ENCODE assay signal across 10 cellular contexts in genomic region chr22:23204541-23205157, GRCh38. TPM values are rescaled to one million over a fixed set of nuclear protein-coding genes. Genes with fewer than 3 reads are reported as not detected.
A peak's percentile ranks its signal among the peaks of the same experiment; 100 is the strongest.
DNase-seq lines count a peak whose midpoint lies in the region; ATAC-seq, FAIRE-seq and TF ChIP-seq lines count a peak whose summit lies in the region.
"Had no signal": no experiment of that assay in that cellular context is flagged by ENCODE, and none has a peak within 500 bp of the region (broad histone marks: within the 10 kb centered on the region; RNA-seq: fewer than 3 reads in every experiment).

No MANE protein-coding gene starts in this region.

- WGBS in HepG2 (ENCODE audit: low lambda C conversion rate): 95% methylated on average over 9 of the region's 11 CpGs
- 26 to 28% methylated on average over 8 to 9 of the region's 11 CpGs for WGBS in thyroid gland, 2 donors
- 20% methylated on average over 10 of the region's 11 CpGs for WGBS in prostate gland

- no peak overlapping the region for H3K4me2 ChIP-seq in HepG2 (ENCODE audit: low read depth, low read length)

- TF ChIP-seq CTCF in MCF 10A (IDR thresholded peaks at IDR 0.05; ENCODE audit: unreplicated experiment): no peak
- no peak for TF ChIP-seq CTCF in HepG2 (CRISPR knock-in tag; IDR thresholded peaks at IDR 0.05)
- TF ChIP-seq CTCF in thyroid gland (IDR thresholded peaks at IDR 0.05): peak in 4 of 6 experiments; percentile 26 to 55 (median 28)
- TF ChIP-seq CTCF in prostate gland (IDR thresholded peaks at IDR 0.05): no peak

- peaks cover 8% of the 10 kb centered on the region; the same call in 1 of the 2 replicates for H4K20me1 ChIP-seq in HepG2 (ENCODE audit: insufficient read depth, low read length)

- H3K9ac ChIP-seq in HepG2 (ENCODE audit: insufficient read depth, low read depth, low read length): no peak overlapping the region

- peaks cover 11% of the 10 kb centered on the region for H3K36me3 Mint-ChIP-seq in MCF 10A (ENCODE audit: insufficient read depth, unreplicated experiment)

- H3K4me3 ChIP-seq in HepG2 (replicated peaks in 1 of 3; ENCODE audit: insufficient read depth in 1 of 3, low read depth in 2 of 3, low read length in 3 of 3): no peak overlapping the region
- no peak overlapping the region for H3K4me3 ChIP-seq in thyroid gland (replicated peaks in 1 of 3)
- H3K4me3 ChIP-seq in prostate gland: no peak overlapping the region

- H3K27ac ChIP-seq in HepG2 (ENCODE audit: extremely low read length, insufficient read depth, low read length) (no peak overlapping the region), thyroid gland (peak overlapping the region; percentile 61 to 86 (median 74)), prostate gland (no peak overlapping the region)

- BruUV-seq in MCF 10A (replicated peaks; lab: Mats Ljungman, UMichigan): no TSS peak
- BruUV-seq in HepG2 (replicated peaks; lab: Mats Ljungman, UMichigan): no TSS peak

- H3K4me1 Mint-ChIP-seq in MCF 10A (ENCODE audit: insufficient read depth, unreplicated experiment): peaks cover 32% of the 10 kb centered on the region

- TF ChIP-seq RAD21 in HepG2 (CRISPR knock-in tag; IDR thresholded peaks at IDR 0.05): no peak

- no peak overlapping the region for H2AFZ ChIP-seq in HepG2 (ENCODE audit: low read length)

- H3K4me3 Mint-ChIP-seq in MCF 10A (ENCODE audit: unreplicated experiment): peak overlapping the region; percentile 26

- TF ChIP-seq POLR2A in HepG2 (IDR thresholded peaks at IDR 0.05; ENCODE audit: insufficient read depth in 1 of 2, low read depth in 2 of 2, low read length in 2 of 2) (no peak), thyroid gland (IDR thresholded peaks at IDR 0.05) (no peak), prostate gland (IDR thresholded peaks at IDR 0.05) (no peak)

- no peak; the same call in 2 of the 3 replicates for ATAC-seq in HepG2

- POLR2A ChIA-PET in MCF 10A (lab: Yijun Ruan, JAX) (interaction anchor here (1.1 to 2.8 kb wide), 4 partner anchors 11 to 74 kb away, joined by 3 to 23 read pairs (median 3); partner anchors contain the start of gene BCR), HepG2 (lab: Yijun Ruan, JAX) (no interaction called here)

- H3K79me2 ChIP-seq in HepG2 (ENCODE audit: insufficient read depth, low read length): peaks cover 69% of the 10 kb centered on the region

- H3K27ac Mint-ChIP-seq in MCF 10A (ENCODE audit: low read depth, unreplicated experiment): peak overlapping the region; percentile 58

- in situ Hi-C loops in HepG2 (cut with HindIII; ENCODE audit: extremely low pct_ligation_motif_present, low pct_unique_long_range_greater_than_20kb): no loop called here

- DNase-seq in NCI-H2029 (lab: John Stamatoyannopoulos, UW) (peak; percentile 59), NCI-H2029 treated with DMSO at 0.1 percent for 48 hours (lab: John Stamatoyannopoulos, UW) (no peak), MCF 10A (ENCODE audit: unreplicated experiment) (peak; percentile 80), HepG2 (ENCODE audit: low spot score) (no peak), thyroid gland (peak; percentile 98 to 99), prostate gland (ENCODE audit: low spot score) (no peak), HuH-7.5 (ENCODE audit: low spot score) (no peak)
- no peak for DNase-seq in activated CD4-positive, CD25-positive, alpha-beta regulatory T cell (lab: John Stamatoyannopoulos, UW)
- DNase-seq: activated naive CD4-positive, alpha-beta T cell treated with anti-CD3 and anti-CD28 coated beads, Interleukin-2, amount 50 U/mL, for 16 hours; NCI-H1436 had no signal

- H3K4me1 ChIP-seq in HepG2 (ENCODE audit: insufficient read depth, low read length) (peaks cover 17% of the 10 kb centered on the region), thyroid gland (peaks cover 68 to 83% of the 10 kb centered on the region in 2 donors), prostate gland (replicated peaks) (peaks cover 3% of the 10 kb centered on the region)

- CTCF ChIA-PET in MCF 10A (lab: Yijun Ruan, JAX): interaction anchor here (0.6 to 1.5 kb wide), 3 partner anchors 65 to 86 kb away, joined by 3 to 4 read pairs (median 3); no protein-coding TSS in a partner anchor
- CTCF ChIA-PET in HepG2 (lab: Yijun Ruan, JAX; ENCODE audit: low intra/inter-chr PET ratio, low total read pairs): no interaction called here

- no peaks in the 10 kb centered on the region for H3K9me3 ChIP-seq in HepG2 (ENCODE audit: low read length)
- H3K9me3 ChIP-seq in thyroid gland: no peaks in the 10 kb centered on the region
- no peaks in the 10 kb centered on the region for H3K9me3 ChIP-seq in prostate gland

- TF ChIP-seq EP300 in HepG2 (IDR thresholded peaks at IDR 0.05; ENCODE audit: low read depth in 2 of 2, low read length in 2 of 2): no peak
- no peak for TF ChIP-seq EP300 in HepG2 (CRISPR knock-in tag; IDR thresholded peaks at IDR 0.05; ENCODE audit: borderline replicate concordance)

- H3K27me3 ChIP-seq in HepG2 (ENCODE audit: control insufficient read depth in 1 of 2, insufficient read depth in 2 of 2, low read length in 2 of 2) (no peaks in the 10 kb centered on the region), thyroid gland (no peaks in the 10 kb centered on the region), prostate gland (replicated peaks; ENCODE audit: insufficient read depth) (no peaks in the 10 kb centered on the region)

- H3K36me3 ChIP-seq in HepG2 (replicated peaks in 1 of 2; ENCODE audit: control insufficient read depth in 1 of 2, insufficient read depth in 2 of 2, low read length in 2 of 2): peaks cover 12 to 56% of the 10 kb centered on the region in 2 experiments
- H3K36me3 ChIP-seq in thyroid gland: no peaks in the 10 kb centered on the region
- no peaks in the 10 kb centered on the region for H3K36me3 ChIP-seq in prostate gland

- H3K9me3 Mint-ChIP-seq in MCF 10A (ENCODE audit: unreplicated experiment): no peaks in the 10 kb centered on the region

- intact Hi-C loops in MCF 10A (cut with micrococcal nuclease) (no loop called here), HepG2 (cut with micrococcal nuclease; ENCODE audit: unreplicated experiment) (no loop called here), thyroid gland (cut with DNase I) (no loop called here), prostate gland (cut with DNase I) (no loop called here)

- H3K27me3 Mint-ChIP-seq in MCF 10A (ENCODE audit: insufficient read depth, unreplicated experiment): no peaks in the 10 kb centered on the region

- no peak for FAIRE-seq in HepG2 (lab: Jason Lieb, UNC)

TF ChIP-seq in HepG2, 621 proteins besides CTCF, POLR2A, EP300 and RAD21 (continues in another document):
- peak; percentile 39 for TF ChIP-seq AGO2 (optimal IDR thresholded peaks at IDR 0.05; ENCODE audit: low read depth, low read length)

RNA-seq across cellular contexts. Expression of gene BCR, which starts 24.3 kb away (rescaled TPM):
- 62.2 and 77.9 TPM in 2 replicates for total RNA-seq in MCF 10A (2022)
- 33.6 and 35.4 TPM in 2 replicates for total RNA-seq in HepG2 (2016; rRNA removed; fragmentation: Illumina TruSeq; extraction: Trizol)
- total RNA-seq in HepG2 (2016; cell fraction: cytosol; rRNA removed; fragmentation: Illumina TruSeq; extraction: Trizol; ENCODE audit: low read depth): 10.9 and 12.3 TPM in 2 replicates
- 29.4 and 37.4 TPM in 2 replicates for total RNA-seq in HepG2 (2016; cell fraction: insoluble cytoplasmic fraction; rRNA removed; fragmentation: Illumina TruSeq; extraction: Trizol)
- total RNA-seq in HepG2 (2016; cell fraction: membrane; rRNA removed; fragmentation: Illumina TruSeq; extraction: Trizol): 17.4 and 22.3 TPM in 2 replicates
- total RNA-seq in HepG2 (2016; cell fraction: nucleus; rRNA removed; fragmentation: Illumina TruSeq; extraction: Trizol): 26.4 and 32.2 TPM in 2 replicates
- polyA plus RNA-seq in HepG2 (2011; rRNA removed): 19.9 and 21.9 TPM in 2 replicates
- polyA plus RNA-seq in HepG2 (2011; cell fraction: cytosol; rRNA removed): 28.9 and 33.8 TPM in 2 replicates
- polyA plus RNA-seq in HepG2 (2011; cell fraction: nucleus; rRNA removed): 66.0 and 71.9 TPM in 2 replicates
- polyA plus RNA-seq in HepG2 (2012): 21.2 and 25.3 TPM in 2 replicates
- 2.3 and 4.6 TPM in 2 replicates for polyA plus RNA-seq in HepG2 (2016; cell fraction: cytosol; fragmentation: Illumina TruSeq; extraction: Trizol; ENCODE audit: low read depth)
- 26.5 and 34.8 TPM in 2 replicates for polyA plus RNA-seq in HepG2 (2016; cell fraction: insoluble cytoplasmic fraction; fragmentation: Illumina TruSeq; extraction: Trizol; ENCODE audit: low read depth)
- polyA plus RNA-seq in HepG2 (2016; cell fraction: membrane; fragmentation: Illumina TruSeq; extraction: Trizol; ENCODE audit: low read depth): 11.6 and 12.9 TPM in 2 replicates
- polyA plus RNA-seq in HepG2 (2016; cell fraction: nucleus; fragmentation: Illumina TruSeq; extraction: Trizol; ENCODE audit: insufficient read depth, low read depth): 45.4 and 51.6 TPM in 2 replicates
- 67.7 and 82.7 TPM in 2 replicates for polyA minus RNA-seq in HepG2 (2011; rRNA and poly(A)+ RNA removed; ENCODE audit: low replicate concordance)
- polyA minus RNA-seq in HepG2 (2011; cell fraction: cytosol; rRNA and poly(A)+ RNA removed): 43.0 and 57.5 TPM in 2 replicates
- 24.6 and 32.1 TPM in 2 replicates for polyA minus RNA-seq in HepG2 (2011; cell fraction: nucleus; rRNA and poly(A)+ RNA removed)
- 100 to 1,000 TPM in 1 of 4 donors, 10 to 100 TPM in 3; 80.1 to 127 (median 87.7) TPM for total RNA-seq in thyroid gland
- 10 to 100 TPM; 32.7 to 88.8 TPM for total RNA-seq in prostate gland

RNA-seq across cellular contexts. Expression of gene RAB36, which starts 59.4 kb away (rescaled TPM):
- 8.5 and 8.8 TPM in 2 replicates for total RNA-seq in MCF 10A (2022)
- total RNA-seq in HepG2 (2016; rRNA removed; fragmentation: Illumina TruSeq; extraction: Trizol): 0.20 and 0.24 TPM in 2 replicates
- 0.10 TPM in 1 of 2 replicates, not detected in the other for total RNA-seq in HepG2 (2016; cell fraction: cytosol; rRNA removed; fragmentation: Illumina TruSeq; extraction: Trizol; ENCODE audit: low read depth)
- 0.24 and 0.37 TPM in 2 replicates for total RNA-seq in HepG2 (2016; cell fraction: insoluble cytoplasmic fraction; rRNA removed; fragmentation: Illumina TruSeq; extraction: Trizol)
- 0.12 and 0.17 TPM in 2 replicates for total RNA-seq in HepG2 (2016; cell fraction: membrane; rRNA removed; fragmentation: Illumina TruSeq; extraction: Trizol)
- 0.19 TPM in 2 replicates for total RNA-seq in HepG2 (2016; cell fraction: nucleus; rRNA removed; fragmentation: Illumina TruSeq; extraction: Trizol)
- polyA plus RNA-seq in HepG2 (2011; rRNA removed): 0.86 and 1.0 TPM in 2 replicates
- polyA plus RNA-seq in HepG2 (2011; cell fraction: cytosol; rRNA removed): 0.74 and 0.89 TPM in 2 replicates
- 0.59 and 0.71 TPM in 2 replicates for polyA plus RNA-seq in HepG2 (2011; cell fraction: nucleus; rRNA removed)
- polyA plus RNA-seq in HepG2 (2012): 0.49 and 0.95 TPM in 2 replicates
- 0.03 and 0.05 TPM in 2 replicates for polyA plus RNA-seq in HepG2 (2016; cell fraction: cytosol; fragmentation: Illumina TruSeq; extraction: Trizol; ENCODE audit: low read depth)
- polyA plus RNA-seq in HepG2 (2016; cell fraction: insoluble cytoplasmic fraction; fragmentation: Illumina TruSeq; extraction: Trizol; ENCODE audit: low read depth): 0.22 and 0.23 TPM in 2 replicates
- 0.14 and 0.15 TPM in 2 replicates for polyA plus RNA-seq in HepG2 (2016; cell fraction: membrane; fragmentation: Illumina TruSeq; extraction: Trizol; ENCODE audit: low read depth)
- polyA plus RNA-seq in HepG2 (2016; cell fraction: nucleus; fragmentation: Illumina TruSeq; extraction: Trizol; ENCODE audit: insufficient read depth, low read depth): 0.19 and 0.33 TPM in 2 replicates
- polyA minus RNA-seq in HepG2 (2011; rRNA and poly(A)+ RNA removed; ENCODE audit: low replicate concordance): 0.02 and 2.6 TPM in 2 replicates
- polyA minus RNA-seq in HepG2 (2011; cell fraction: cytosol; rRNA and poly(A)+ RNA removed): 0.44 and 0.49 TPM in 2 replicates
- polyA minus RNA-seq in HepG2 (2011; cell fraction: nucleus; rRNA and poly(A)+ RNA removed): 0.37 and 0.64 TPM in 2 replicates
- total RNA-seq in thyroid gland: 10 to 100 TPM; 10.9 to 33.4 (median 27.8) TPM
- 10 to 100 TPM in 1 of 2 donors, 1 to 10 TPM in 1; 4.1 to 12.7 TPM for total RNA-seq in prostate gland

Comparison
In these comparisons a context has a peak if more than half of its experiments do, and no peak if none do; other contexts are left out.
1. DNase-seq: peak in NCI-H2029 (single experiment), MCF 10A (single experiment) and thyroid gland (2 of 2); none in NCI-H2029 treated with DMSO at 0.1 percent for 48 hours (single experiment), HepG2 (single experiment), prostate gland (single experiment), activated CD4-positive, CD25-positive, alpha-beta regulatory T cell (0 of 4) and HuH-7.5 (single experiment).
2. CTCF ChIP-seq: peak in thyroid gland (4 of 6); none in MCF 10A (single experiment), HepG2 (single experiment) and prostate gland (0 of 4).
3. H3K27ac ChIP-seq: peak in thyroid gland (3 of 3); none in HepG2 (single experiment) and prostate gland (0 of 2).